ENCODE assay signal across 8 cellular contexts in the genomic region with DNA sequence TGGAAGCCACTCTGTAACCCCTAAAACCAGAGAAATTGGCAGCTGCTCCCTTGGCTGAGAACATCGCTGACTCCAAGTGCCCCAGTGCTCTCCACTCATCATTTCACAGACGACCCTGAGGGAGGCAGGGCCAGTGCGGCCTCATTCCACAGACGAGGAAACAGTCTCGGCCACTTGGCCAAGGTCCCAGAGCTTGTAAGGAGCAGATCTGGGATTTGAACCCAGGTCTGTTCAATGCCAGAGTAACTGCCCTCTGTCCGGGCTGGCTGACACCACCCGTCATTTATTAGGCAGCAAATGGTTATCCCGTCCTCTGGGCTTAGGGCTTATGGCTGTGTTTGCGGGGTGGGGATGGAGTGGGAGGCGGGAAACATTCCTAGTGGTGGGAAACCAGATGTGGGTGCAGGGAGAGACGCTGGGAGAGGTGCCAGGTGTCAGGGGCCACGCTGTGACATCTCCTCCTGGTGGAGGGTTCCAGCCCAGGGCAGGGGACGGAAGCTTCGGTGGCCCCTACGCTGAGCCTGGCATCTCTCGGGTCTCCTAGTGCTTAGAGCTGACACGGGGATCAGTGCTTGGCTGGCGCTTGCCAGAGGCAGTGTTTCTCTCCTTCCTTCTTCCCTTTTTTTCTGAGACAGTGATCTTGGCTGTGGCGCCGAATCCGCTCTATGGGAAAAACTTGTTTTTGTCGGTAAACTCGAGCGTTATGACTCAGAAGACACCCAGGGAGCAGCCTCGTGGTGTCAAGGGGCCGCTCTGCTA. TPM values are rescaled to one million over a fixed set of nuclear protein-coding genes. Genes with fewer than 3 reads are reported as not detected.
DNase-seq lines count a peak whose midpoint lies in the region; ATAC-seq, FAIRE-seq and TF ChIP-seq lines count a peak whose summit lies in the region.

No MANE protein-coding gene starts in this region.

- no TSS peak for BruUV-seq in HepG2 (replicated peaks; lab: Mats Ljungman, UMichigan)

- H3K4me1 Mint-ChIP-seq in neural crest cell = peaks cover 23% of the 10 kb centered on the region

- H3K4me3 ChIP-seq in liver (ENCODE audit: low read depth in 1 of 3, low read length in 3 of 3) (no peak overlapping the region), HepG2 (replicated peaks in 1 of 3; ENCODE audit: insufficient read depth in 1 of 3, low read depth in 2 of 3, low read length in 3 of 3) (no peak overlapping the region)

- H3K9ac ChIP-seq in liver (ENCODE audit: low read depth in 1 of 2, low read length in 2 of 2) (no peak overlapping the region), HepG2 (ENCODE audit: insufficient read depth, low read depth, low read length) (no peak overlapping the region)

- no peaks in the 10 kb centered on the region for H3K9me3 ChIP-seq in liver (ENCODE audit: control insufficient read depth in 4 of 4, low read length in 3 of 4)
- H3K9me3 ChIP-seq in HepG2 (ENCODE audit: low read length) = no peaks in the 10 kb centered on the region

- intact Hi-C loops in HepG2 (cut with micrococcal nuclease; ENCODE audit: unreplicated experiment) = no loop called here

- H3K4me2 ChIP-seq in HepG2 (ENCODE audit: low read depth, low read length) = no peak overlapping the region

- no peak for FAIRE-seq in HepG2 (lab: Jason Lieb, UNC)

- no peaks in the 10 kb centered on the region for H3K79me2 ChIP-seq in HepG2 (ENCODE audit: insufficient read depth, low read length)

- no peak overlapping the region for H2AFZ ChIP-seq in HepG2 (ENCODE audit: low read length)

- TF ChIP-seq CTCF in liver (IDR thresholded peaks at IDR 0.05; ENCODE audit: low read depth, low read length, missing input control) (no peak), HepG2 (CRISPR knock-in tag; IDR thresholded peaks at IDR 0.05) (no peak), neural crest cell (conservative IDR thresholded peaks at IDR 0.05) (no peak)

- TF ChIP-seq EP300 in HepG2 (IDR thresholded peaks at IDR 0.05; ENCODE audit: low read depth in 2 of 2, low read length in 2 of 2) (no peak), HepG2 (CRISPR knock-in tag; IDR thresholded peaks at IDR 0.05; ENCODE audit: borderline replicate concordance) (no peak)

- H3K4me1 ChIP-seq in liver (ENCODE audit: control insufficient read depth in 4 of 4, insufficient read depth in 4 of 4, low read length in 3 of 4) (no peaks in the 10 kb centered on the region), HepG2 (ENCODE audit: insufficient read depth, low read length) (peaks cover 26% of the 10 kb centered on the region)

- H3K27ac Mint-ChIP-seq in neural crest cell (ENCODE audit: unreplicated experiment) = peak overlapping the region; percentile 27

- no peaks in the 10 kb centered on the region for H3K9me3 Mint-ChIP-seq in neural crest cell

- in situ Hi-C loops in HepG2 (cut with HindIII; ENCODE audit: extremely low pct_ligation_motif_present, low pct_unique_long_range_greater_than_20kb) = no loop called here

- CTCF ChIA-PET in HepG2 (lab: Yijun Ruan, JAX; ENCODE audit: low intra/inter-chr PET ratio, low total read pairs) = no interaction called here

- ATAC-seq in HepG2 (no peak), GM21528 (IDR thresholded peaks at IDR 0.05; ENCODE audit: low FRiP score, unreplicated experiment) (no peak)

- 50% methylated on average over 26 of the region's 26 CpGs for WGBS in liver
- WGBS in HepG2 (ENCODE audit: low lambda C conversion rate) = 44% methylated on average over 22 of the region's 26 CpGs

- H3K27ac ChIP-seq in liver (ENCODE audit: low read depth in 1 of 2, low read length in 2 of 2) (peak overlapping the region; percentile 58 to 64), HepG2 (ENCODE audit: extremely low read length, insufficient read depth, low read length) (no peak overlapping the region)

- H3K36me3 ChIP-seq in liver (ENCODE audit: control insufficient read depth in 4 of 4, insufficient read depth in 3 of 4, low read depth in 1 of 4, low read length in 3 of 4) (no peaks in the 10 kb centered on the region), HepG2 (replicated peaks in 1 of 2; ENCODE audit: control insufficient read depth in 1 of 2, insufficient read depth in 2 of 2, low read length in 2 of 2) (no peaks in the 10 kb centered on the region)

- no peaks in the 10 kb centered on the region for H3K36me3 Mint-ChIP-seq in neural crest cell (ENCODE audit: low read depth)

- no peak for TF ChIP-seq POLR2A in HepG2 (IDR thresholded peaks at IDR 0.05; ENCODE audit: insufficient read depth in 1 of 2, low read depth in 2 of 2, low read length in 2 of 2)

- no peak overlapping the region for H3K4me3 Mint-ChIP-seq in neural crest cell

- H4K20me1 ChIP-seq in HepG2 (ENCODE audit: insufficient read depth, low read length) = no peaks in the 10 kb centered on the region

- POLR2A ChIA-PET in HepG2 (lab: Yijun Ruan, JAX) = interaction anchor here (1.3 kb wide), 1 partner anchor 20 kb away, joined by 3 read pairs; a partner anchor contains a TSS

- no peaks in the 10 kb centered on the region for H3K27me3 Mint-ChIP-seq in neural crest cell (ENCODE audit: low read depth)

- H3K27me3 ChIP-seq in liver (ENCODE audit: control insufficient read depth in 4 of 4, insufficient read depth in 4 of 4, low read length in 3 of 4) = no peaks in the 10 kb centered on the region
- H3K27me3 ChIP-seq in HepG2 (ENCODE audit: control insufficient read depth in 1 of 2, insufficient read depth in 2 of 2, low read length in 2 of 2) = peaks cover 3 to 29% of the 10 kb centered on the region in 2 experiments; a peak in 4 of 5 replicates

- TF ChIP-seq RAD21 in liver (IDR thresholded peaks at IDR 0.05) = no peak
- TF ChIP-seq RAD21 in HepG2 (CRISPR knock-in tag; IDR thresholded peaks at IDR 0.05) = no peak

- no peak for DNase-seq in HepG2 (ENCODE audit: low spot score)
- peak; percentile 63 for DNase-seq in fibroblast of peridontal ligament (ENCODE audit: extremely low read depth)
- no peak for DNase-seq in neural crest cell (ENCODE audit: low read depth, low spot score)
- no peak for DNase-seq in DMS153 treated with DMSO at 0.1 percent for 48 hours (lab: John Stamatoyannopoulos, UW; ENCODE audit: unreplicated experiment)
- DNase-seq in stimulated activated CD4-positive, alpha-beta T cell treated with anti-CD3 and anti-CD28 coated beads, Interleukin-1b, Interleukin-23, amount 100 ng/mL, for 48 hours = no peak
- DNase-seq in activated T-cell treated with anti-CD3 and anti-CD28 coated beads, Interleukin-2, amount 50 U/mL, for 1 hour = no peak

TF ChIP-seq in liver, 16 proteins besides CTCF, POLR2A, EP300 and RAD21:
- no peak for TF ChIP-seq EGR1 (IDR thresholded peaks at IDR 0.05; ENCODE audit: low read depth in 2 of 2)
- TF ChIP-seq HNF4G (IDR thresholded peaks at IDR 0.05) = no peak
- no peak for TF ChIP-seq TAF1 (conservative IDR thresholded peaks at IDR 0.05)
- TF ChIP-seq HNF4A (conservative IDR thresholded peaks at IDR 0.05) = no peak
- no peak for TF ChIP-seq GABPA (IDR thresholded peaks at IDR 0.05 in 1 of 2, conservative IDR thresholded peaks at IDR 0.05 in 1 of 2)
- peak; percentile 84 for TF ChIP-seq NR2F2 (IDR thresholded peaks at IDR 0.05)
- no peak for TF ChIP-seq SP1 (IDR thresholded peaks at IDR 0.05)

TF ChIP-seq in HepG2, 621 proteins besides CTCF, POLR2A, EP300 and RAD21 (continues in another document):
- TF ChIP-seq SAP130 (CRISPR knock-in tag; IDR thresholded peaks at IDR 0.05; ENCODE audit: low read depth) (no peak), THYN1 (CRISPR knock-in tag; IDR thresholded peaks at IDR 0.05; ENCODE audit: borderline replicate concordance, low read depth) (no peak), BRCA1 (CRISPR knock-in tag; IDR thresholded peaks at IDR 0.05) (no peak), GLI4 (CRISPR knock-in tag; IDR thresholded peaks at IDR 0.05; ENCODE audit: borderline replicate concordance) (no peak), XBP1 (CRISPR knock-in tag; IDR thresholded peaks at IDR 0.05) (no peak), REPIN1 (CRISPR knock-in tag; IDR thresholded peaks at IDR 0.05; ENCODE audit: borderline replicate concordance, low read depth) (no peak), ZNF224 (CRISPR knock-in tag; IDR thresholded peaks at IDR 0.05) (no peak), ARNT (IDR thresholded peaks at IDR 0.05) (no peak), ZMAT3 (CRISPR knock-in tag; conservative IDR thresholded peaks at IDR 0.05) (no peak), EHMT2 (IDR thresholded peaks at IDR 0.05; ENCODE audit: borderline replicate concordance, low read depth, low read length) (no peak), ZNF350 (CRISPR knock-in tag; IDR thresholded peaks at IDR 0.05; ENCODE audit: borderline replicate concordance, low read depth) (no peak), ZNF564 (CRISPR knock-in tag; IDR thresholded peaks at IDR 0.05) (no peak)

RNA-seq across cellular contexts. Expression of a gene that starts 20.1 kb away (rescaled TPM):
- total RNA-seq in liver (1 to 10 TPM; 1.9 to 3.0 TPM), HepG2 (2016; rRNA removed; fragmentation: Illumina TruSeq; extraction: Trizol) (2.5 and 3.3 TPM in 2 replicates), neural crest cell (19.1 and 19.9 TPM in 2 replicates)
- polyA plus RNA-seq in liver (1 to 10 TPM in 1 of 2 donors, under 1 TPM in 1; 0.40 to 3.3 TPM), HepG2 (2011; rRNA removed) (1.8 and 3.6 TPM in 2 replicates)
- 2.4 and 2.5 TPM in 2 replicates for total RNA-seq in HepG2 (2016; cell fraction: cytosol; rRNA removed; fragmentation: Illumina TruSeq; extraction: Trizol; ENCODE audit: low read depth)
- 2.6 and 3.2 TPM in 2 replicates for total RNA-seq in HepG2 (2016; cell fraction: insoluble cytoplasmic fraction; rRNA removed; fragmentation: Illumina TruSeq; extraction: Trizol)
- 2.0 and 2.7 TPM in 2 replicates for total RNA-seq in HepG2 (2016; cell fraction: membrane; rRNA removed; fragmentation: Illumina TruSeq; extraction: Trizol)
- 0.84 and 1.2 TPM in 2 replicates for total RNA-seq in HepG2 (2016; cell fraction: nucleus; rRNA removed; fragmentation: Illumina TruSeq; extraction: Trizol)
- polyA plus RNA-seq in HepG2 (2011; cell fraction: cytosol; rRNA removed) = 2.1 and 3.1 TPM in 2 replicates
- 4.4 and 4.5 TPM in 2 replicates for polyA plus RNA-seq in HepG2 (2011; cell fraction: nucleus; rRNA removed)
- 1.5 and 2.6 TPM in 2 replicates for polyA plus RNA-seq in HepG2 (2012)
- 0.59 and 0.61 TPM in 2 replicates for polyA plus RNA-seq in HepG2 (2016; cell fraction: cytosol; fragmentation: Illumina TruSeq; extraction: Trizol; ENCODE audit: low read depth)
- polyA plus RNA-seq in HepG2 (2016; cell fraction: insoluble cytoplasmic fraction; fragmentation: Illumina TruSeq; extraction: Trizol; ENCODE audit: low read depth) = 2.2 and 2.5 TPM in 2 replicates
- polyA plus RNA-seq in HepG2 (2016; cell fraction: membrane; fragmentation: Illumina TruSeq; extraction: Trizol; ENCODE audit: low read depth) = 0.52 and 0.74 TPM in 2 replicates
- polyA plus RNA-seq in HepG2 (2016; cell fraction: nucleus; fragmentation: Illumina TruSeq; extraction: Trizol; ENCODE audit: insufficient read depth, low read depth) = 1.3 and 2.1 TPM in 2 replicates
- polyA minus RNA-seq in HepG2 (2011; rRNA and poly(A)+ RNA removed; ENCODE audit: low replicate concordance) = 5.5 and 12.0 TPM in 2 replicates
- 5.6 and 6.2 TPM in 2 replicates for polyA minus RNA-seq in HepG2 (2011; cell fraction: cytosol; rRNA and poly(A)+ RNA removed)
- 1.2 and 1.9 TPM in 2 replicates for polyA minus RNA-seq in HepG2 (2011; cell fraction: nucleus; rRNA and poly(A)+ RNA removed)
